ENCODE assay signal across 22 cellular contexts in the genomic region with DNA sequence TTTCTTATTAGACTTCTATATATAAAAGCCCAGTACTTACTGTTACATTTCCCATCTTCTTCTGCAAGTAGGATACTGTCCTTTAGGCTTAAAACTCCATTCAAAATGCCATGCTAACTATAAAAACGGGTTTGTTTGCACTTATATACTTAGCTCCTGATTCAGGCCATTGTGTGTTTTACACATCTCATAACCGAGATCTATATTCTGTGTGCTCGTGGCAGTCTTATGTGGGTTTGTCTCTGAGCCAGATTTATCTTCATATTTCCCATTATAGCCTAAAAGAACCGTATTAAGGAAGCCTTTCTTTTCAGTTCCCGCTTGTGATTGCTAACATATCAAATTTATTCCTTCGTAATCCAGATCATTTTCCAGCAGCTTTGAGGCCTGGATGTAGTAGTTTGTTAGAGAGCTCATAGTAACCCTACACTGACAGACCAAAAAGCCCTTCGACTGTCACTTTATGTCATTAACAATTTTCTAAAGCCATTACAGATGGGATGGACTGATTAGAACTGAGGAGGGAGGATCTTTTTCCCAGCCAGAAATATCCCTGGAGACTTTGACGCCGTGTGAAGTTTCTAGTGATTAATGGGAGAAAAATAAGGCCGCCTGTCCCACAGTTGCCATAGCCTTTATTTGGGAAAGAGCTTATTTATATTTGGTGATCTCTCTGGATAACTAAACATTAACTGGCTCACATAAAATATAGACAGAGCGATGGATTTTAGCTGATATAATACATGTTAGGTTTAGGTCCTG.
A peak's percentile ranks its signal among the peaks of the same experiment; 100 is the strongest.
DNase-seq lines count a peak whose midpoint lies in the region; TF ChIP-seq lines count a peak whose summit lies in the region.
"Had no signal": no experiment of that assay in that cellular context is flagged by ENCODE, and none has a peak within 500 bp of the region (broad histone marks: within the 10 kb centered on the region; RNA-seq: fewer than 3 reads in every experiment).

No MANE protein-coding gene starts in this region.

- H3K27me3 ChIP-seq in testis = no peaks in the 10 kb centered on the region
- H3K27me3 ChIP-seq in prostate gland (replicated peaks; ENCODE audit: insufficient read depth) = no peaks in the 10 kb centered on the region
- H3K27me3 ChIP-seq: brain microvascular endothelial cell, colonic mucosa, ovary, right lobe of liver, upper lobe of left lung had no signal

- no peaks in the 10 kb centered on the region for H3K9me3 ChIP-seq in testis
- H3K9me3 ChIP-seq in prostate gland = no peaks in the 10 kb centered on the region
- H3K9me3 ChIP-seq: colonic mucosa, ovary, right lobe of liver, upper lobe of left lung had no signal

- no peak overlapping the region for H3K4me3 ChIP-seq in testis
- no peak overlapping the region for H3K4me3 ChIP-seq in prostate gland
- no peak overlapping the region for H3K4me3 ChIP-seq in coronary artery
- H3K4me3 ChIP-seq: colonic mucosa, ovary, right lobe of liver, upper lobe of left lung had no signal

- H3K4me1 ChIP-seq in testis (no peaks in the 10 kb centered on the region), prostate gland (replicated peaks) (no peaks in the 10 kb centered on the region)
- H3K4me1 ChIP-seq: colonic mucosa, right lobe of liver, upper lobe of left lung had no signal

- H3K27ac ChIP-seq in testis = no peak overlapping the region
- H3K27ac ChIP-seq in prostate gland = no peak overlapping the region
- no peak overlapping the region for H3K27ac ChIP-seq in coronary artery
- H3K27ac ChIP-seq: brain microvascular endothelial cell, colonic mucosa, ovary, right lobe of liver, upper lobe of left lung had no signal

- DNase-seq in NCI-H2107 treated with DMSO at 0.1 percent for 48 hours (lab: John Stamatoyannopoulos, UW; ENCODE audit: unreplicated experiment) = peak; percentile 84
- DNase-seq in NCI-H2107 (lab: John Stamatoyannopoulos, UW) = no peak
- DNase-seq in NCI-H1930 (lab: John Stamatoyannopoulos, UW) = peak; percentile 44 to 52
- DNase-seq in SK-N-DZ (ENCODE audit: low spot score) = peak; percentile 22
- peak; percentile 6 for DNase-seq in retina
- DNase-seq in testis = no peak
- no peak for DNase-seq in prostate gland (ENCODE audit: low spot score)
- no peak for DNase-seq in coronary artery (ENCODE audit: low spot score)
- DNase-seq: activated B cell treated with CpG ODN at 0.5 μM for 24 hours; activated CD4-positive, alpha-beta T cell treated with anti-CD3 and anti-CD28 coated beads, Interleukin-2, amount 50 U/mL, for 4 hours; brain microvascular endothelial cell; colonic mucosa; DMS79 treated with DMSO at 0.1 percent for 48 hours; Kasumi-1; kidney glomerular epithelial cell; mesenchymal stem cell; naive thymus-derived CD4-positive, alpha-beta T cell; NCI-H1105; NCI-H510A treated with DMSO at 0.1 percent for 48 hours; ovary; right lobe of liver; upper lobe of left lung had no signal

- H3K36me3 ChIP-seq in testis (ENCODE audit: low read depth, missing control alignments) (no peaks in the 10 kb centered on the region), prostate gland (no peaks in the 10 kb centered on the region)
- H3K36me3 ChIP-seq: brain microvascular endothelial cell, colonic mucosa, ovary, right lobe of liver, upper lobe of left lung had no signal

- intact Hi-C loops in testis (cut with DNase I; ENCODE audit: low total_unique reads) (no loop called here), prostate gland (cut with DNase I) (no loop called here)

- no peak for TF ChIP-seq POLR2A in testis (IDR thresholded peaks at IDR 0.05)
- no peak for TF ChIP-seq POLR2A in prostate gland (IDR thresholded peaks at IDR 0.05)

- TF ChIP-seq CTCF in testis (IDR thresholded peaks at IDR 0.05) = no peak
- no peak for TF ChIP-seq CTCF in prostate gland (IDR thresholded peaks at IDR 0.05)
- no peak for TF ChIP-seq CTCF in coronary artery (IDR thresholded peaks at IDR 0.05)

- 63 to 66% methylated on average over 11 of the region's 11 CpGs for WGBS in testis, 2 donors
- 23% methylated on average over 11 of the region's 11 CpGs for WGBS in prostate gland

Comparison
In these comparisons a context has a peak if more than half of its experiments do, and no peak if none do; other contexts are left out.
1. DNase-seq: peak in NCI-H2107 treated with DMSO at 0.1 percent for 48 hours (single experiment), NCI-H1930 (2 of 2), SK-N-DZ (single experiment) and retina (single experiment); none in NCI-H2107 (single experiment), testis (single experiment), prostate gland (single experiment) and coronary artery (single experiment).